In genomic region chr4:150098214-150098613, GRCh38 we compare ENCODE assay signal across 3 cellular contexts.
TF ChIP-seq lines count a peak whose summit lies in the region.

No MANE protein-coding gene starts in this region.

TF ChIP-seq in HEK293T, 16 proteins besides CTCF, POLR2A, EP300 and RAD21:
- TF ChIP-seq PKNOX1 (IDR thresholded peaks at IDR 0.05) (0 out of 2 replicates have a peak, but pooled peaks have one; percentile 33), ZNF384 (IDR thresholded peaks at IDR 0.05) (no peak), SUZ12 (IDR thresholded peaks at IDR 0.05) (no peak), CTBP1 (IDR thresholded peaks at IDR 0.05; ENCODE audit: borderline replicate concordance) (no peak), SP1 (IDR thresholded peaks at IDR 0.05) (no peak), FOXA1 (IDR thresholded peaks at IDR 0.05) (no peak), L3MBTL2 (conservative IDR thresholded peaks at IDR 0.05) (no peak), LEF1 (IDR thresholded peaks at IDR 0.05; ENCODE audit: borderline replicate concordance) (no peak), TARDBP (IDR thresholded peaks at IDR 0.05) (no peak)

TF ChIP-seq in SK-N-SH, 30 proteins besides CTCF, POLR2A, EP300 and RAD21:
- TF ChIP-seq SIN3A (IDR thresholded peaks at IDR 0.05; ENCODE audit: borderline replicate concordance, low read depth, low read length), result no peak
- no peak for TF ChIP-seq TCF12 (IDR thresholded peaks at IDR 0.05)
- TF ChIP-seq PBX3 (IDR thresholded peaks at IDR 0.05), result peak; percentile 52
- no peak for TF ChIP-seq RFX5 (IDR thresholded peaks at IDR 0.05; ENCODE audit: low read length)
- TF ChIP-seq GABPA (IDR thresholded peaks at IDR 0.05; ENCODE audit: low read depth), result no peak
- no peak for TF ChIP-seq RXRA (IDR thresholded peaks at IDR 0.05; ENCODE audit: borderline replicate concordance, low read depth)
- no peak for TF ChIP-seq REST (IDR thresholded peaks at IDR 0.05; ENCODE audit: low read depth, low read length)
- no peak for TF ChIP-seq ELF1 (IDR thresholded peaks at IDR 0.05)

TF ChIP-seq in endothelial cell of umbilical vein, 7 proteins besides CTCF, POLR2A, EP300 and RAD21:
- no peak for TF ChIP-seq EZH2 (IDR thresholded peaks at IDR 0.05; ENCODE audit: borderline replicate concordance, low read depth, low read length, severe bottlenecking)
- TF ChIP-seq GATA2 (IDR thresholded peaks at IDR 0.05; ENCODE audit: insufficient read depth, insufficient read length, low read depth, low read length), result no peak
- TF ChIP-seq MAX (IDR thresholded peaks at IDR 0.05; ENCODE audit: insufficient read depth, insufficient read length), result no peak
